In genomic region chr10:102314801-102315200, GRCh38 we compare ENCODE assay signal across 28 cellular contexts.
"Had no signal": no experiment of that assay in that cellular context is flagged by ENCODE, and none has a peak within 500 bp of the region (broad histone marks: within the 10 kb centered on the region; RNA-seq: fewer than 3 reads in every experiment).

No MANE protein-coding gene starts in this region.

- ATAC-seq: Panc1, Right ventricle myocardium inferior, T-cell had no signal

- H3K9me3 ChIP-seq: adrenal gland, breast epithelium, MG63 had no signal

- H3K27me3 ChIP-seq: adrenal gland, breast epithelium, MG63 had no signal

- H3K27ac Mint-ChIP-seq: activated CD4-positive, alpha-beta memory T cell treated with anti-CD3 and anti-CD28 coated beads, Interleukin-2, amount 10 ng/mL, durations not matched to agents 7 days and 5 days; activated CD4-positive, alpha-beta T cell treated with anti-CD3 and anti-CD28 coated beads, Interleukin-2, amount 10 ng/mL, durations not matched to agents 7 days and 5 days; activated naive CD4-positive, alpha-beta T cell treated with anti-CD3 and anti-CD28 coated beads for 36 hours; activated naive CD8-positive, alpha-beta T cell; T-cell had no signal

- H3K36me3 ChIP-seq: adrenal gland, breast epithelium had no signal

- DNase-seq: activated CD4-positive, alpha-beta memory T cell treated with anti-CD3 and anti-CD28 coated beads, Interleukin-2, amount 10 ng/mL, durations not matched to agents 7 days and 5 days; activated CD4-positive, alpha-beta T cell treated with anti-CD3 and anti-CD28 coated beads, Interleukin-2, amount 10 ng/mL, durations not matched to agents 7 days and 5 days; activated CD4-positive, CD25-positive, alpha-beta regulatory T cell; activated gamma-delta T cell; activated naive CD4-positive, alpha-beta T cell treated with anti-CD3 and anti-CD28 coated beads for 36 hours; activated T-cell treated with anti-CD3 and anti-CD28 coated beads for 4 hours; adrenal gland; anterior cingulate cortex; MG63; MV-4-11; NCI-H1092 treated with DMSO at 0.1 percent for 48 hours; NCI-H1417 treated with DMSO at 0.1 percent for 48 hours; NCI-H1694; NCI-H2029; NCI-H2107; NCI-H2171 treated with DMSO at 0.1 percent for 48 hours; NCI-H226; NCI-H526; NK-92 treated with Interleukin-12 subunit alpha and Interleukin-12 subunit beta, amount 100 ng/mL, for 24 hours; OCI-M1; RPMI8226; T-cell; T-helper 2 cell had no signal

- H3K4me3 Mint-ChIP-seq: activated CD4-positive, alpha-beta memory T cell treated with anti-CD3 and anti-CD28 coated beads, Interleukin-2, amount 10 ng/mL, durations not matched to agents 7 days and 5 days; activated CD4-positive, alpha-beta T cell treated with anti-CD3 and anti-CD28 coated beads, Interleukin-2, amount 10 ng/mL, durations not matched to agents 7 days and 5 days; activated naive CD4-positive, alpha-beta T cell treated with anti-CD3 and anti-CD28 coated beads for 36 hours; activated naive CD8-positive, alpha-beta T cell; T-cell had no signal

- H3K9me3 Mint-ChIP-seq: activated CD4-positive, alpha-beta memory T cell treated with anti-CD3 and anti-CD28 coated beads, Interleukin-2, amount 10 ng/mL, durations not matched to agents 7 days and 5 days; activated CD4-positive, alpha-beta T cell treated with anti-CD3 and anti-CD28 coated beads, Interleukin-2, amount 10 ng/mL, durations not matched to agents 7 days and 5 days; activated naive CD4-positive, alpha-beta T cell treated with anti-CD3 and anti-CD28 coated beads for 36 hours; T-cell had no signal

- H3K27me3 Mint-ChIP-seq: activated CD4-positive, alpha-beta memory T cell treated with anti-CD3 and anti-CD28 coated beads, Interleukin-2, amount 10 ng/mL, durations not matched to agents 7 days and 5 days; activated CD4-positive, alpha-beta T cell treated with anti-CD3 and anti-CD28 coated beads, Interleukin-2, amount 10 ng/mL, durations not matched to agents 7 days and 5 days; activated naive CD8-positive, alpha-beta T cell; T-cell had no signal

- H3K4me3 ChIP-seq: adrenal gland, breast epithelium, MG63, SK-N-MC had no signal
